In genomic region chr12:52035926-52036325, GRCh38 we compare ENCODE assay signal across 10 cellular contexts. TPM values are rescaled to one million over a fixed set of nuclear protein-coding genes. Genes with fewer than 3 reads are reported as not detected.
DNase-seq lines count a peak whose midpoint lies in the region; ATAC-seq and TF ChIP-seq lines count a peak whose summit lies in the region.
"Had no signal": no experiment of that assay in that cellular context is flagged by ENCODE, and none has a peak within 500 bp of the region (broad histone marks: within the 10 kb centered on the region; RNA-seq: fewer than 3 reads in every experiment).

No MANE protein-coding gene starts in this region.

- peaks cover 0 to 2% (median 0%) of the 10 kb centered on the region in 8 donors for H3K9me3 Mint-ChIP-seq in CD4-positive, alpha-beta memory T cell

- POLR2A ChIA-PET in CD4-positive, alpha-beta memory T cell (lab: Charles Lee; ENCODE audit: partially characterized antibody): interaction anchor here (0.9 to 2.3 kb wide), 5 partner anchors 8 to 34 kb away, joined by 3 to 12 read pairs (median 7); partner anchors contain the start of genes ATG101 and NR4A1

- H3K9me3 ChIP-seq in CD4-positive, alpha-beta memory T cell (ENCODE audit: control insufficient read depth in 1 of 2, low read length in 2 of 2): no peaks in the 10 kb centered on the region
- H3K9me3 ChIP-seq in SK-N-MC (ENCODE audit: low read depth, low read length) (no peaks in the 10 kb centered on the region), gastroesophageal sphincter (no peaks in the 10 kb centered on the region)

- H3K9ac ChIP-seq in SK-N-MC (ENCODE audit: insufficient read length) (no peak overlapping the region), rectal smooth muscle tissue (ENCODE audit: low read length) (no peak overlapping the region)

- no peak for DNase-seq in CD4-positive, alpha-beta memory T cell
- DNase-seq in SK-N-MC (ENCODE audit: low read depth, low spot score): no peak
- no peak for DNase-seq in NCI-H1436 treated with DMSO at 0.1 percent for 48 hours (lab: John Stamatoyannopoulos, UW)
- DNase-seq in NCI-H345 treated with DMSO at 0.1 percent for 48 hours (lab: John Stamatoyannopoulos, UW; ENCODE audit: unreplicated experiment): no peak
- DNase-seq in nucleus accumbens (lab: John Stamatoyannopoulos, UW): no peak

- intact Hi-C loops in CD4-positive, alpha-beta memory T cell (cut with micrococcal nuclease): loop anchor here (1.0 kb wide), 1 partner anchor 11 kb away; no protein-coding TSS in a partner anchor

- CTCF ChIA-PET in CD4-positive, alpha-beta memory T cell (lab: Charles Lee; ENCODE audit: partially characterized antibody): interaction anchor here (0.9 to 11.2 kb wide), 5 partner anchors 7 to 49 kb away, joined by 3 to 89 read pairs (median 3); no protein-coding TSS in a partner anchor

- no CpG with 5 or more reads among the region's 2 CpGs for WGBS in gastroesophageal sphincter (ENCODE audit: low coverage in 1 of 2), 2 donors

- no peak for TF ChIP-seq POLR2A in gastroesophageal sphincter (IDR thresholded peaks at IDR 0.05)

- H3K27ac ChIP-seq in CD4-positive, alpha-beta memory T cell (ENCODE audit: low read depth, low read length): peak overlapping the region; percentile 57
- H3K27ac ChIP-seq in SK-N-MC (peak overlapping the region; percentile 60; the same call in 1 of the 2 replicates), gastroesophageal sphincter (peak overlapping the region; percentile 54 to 98 (median 94)), rectal smooth muscle tissue (ENCODE audit: low read depth, low read length) (peak overlapping the region; percentile 81)

- TF ChIP-seq EP300 in gastroesophageal sphincter (IDR thresholded peaks at IDR 0.05): no peak

- H3K4me1 Mint-ChIP-seq in CD4-positive, alpha-beta memory T cell: peaks cover 13 to 72% (median 32%) of the 10 kb centered on the region in 4 donors

- no peak overlapping the region for H3K4me3 ChIP-seq in CD4-positive, alpha-beta memory T cell (ENCODE audit: low read length in 2 of 2)
- H3K4me3 ChIP-seq in SK-N-MC: no peak overlapping the region
- no peak overlapping the region for H3K4me3 ChIP-seq in gastroesophageal sphincter
- H3K4me3 ChIP-seq in rectal smooth muscle tissue (ENCODE audit: low read length): no peak overlapping the region

- H3K27me3 ChIP-seq in CD4-positive, alpha-beta memory T cell (ENCODE audit: insufficient read depth, low read length): no peaks in the 10 kb centered on the region
- no peaks in the 10 kb centered on the region for H3K27me3 ChIP-seq in gastroesophageal sphincter
- H3K27me3 ChIP-seq in rectal smooth muscle tissue (ENCODE audit: control insufficient read depth, insufficient read depth, low read length): no peaks in the 10 kb centered on the region

- peak overlapping the region; percentile 12 to 85 (median 72) for H3K4me3 Mint-ChIP-seq in CD4-positive, alpha-beta memory T cell

- TF ChIP-seq CTCF in gastroesophageal sphincter (IDR thresholded peaks at IDR 0.05): no peak

- no peaks in the 10 kb centered on the region for H3K27me3 Mint-ChIP-seq in CD4-positive, alpha-beta memory T cell

- peaks cover 31% of the 10 kb centered on the region for H3K4me1 ChIP-seq in CD4-positive, alpha-beta memory T cell (ENCODE audit: insufficient read depth, low read length)
- H3K4me1 ChIP-seq in gastroesophageal sphincter (peaks cover 0 to 70% (median 34%) of the 10 kb centered on the region in 3 donors), rectal smooth muscle tissue (ENCODE audit: control insufficient read depth, insufficient read depth, low read length) (peaks cover 20% of the 10 kb centered on the region)

- peak overlapping the region; percentile 85 to 94 (median 93) for H3K27ac Mint-ChIP-seq in CD4-positive, alpha-beta memory T cell

- ATAC-seq in gastroesophageal sphincter: no peak
- ATAC-seq in GM19324 (IDR thresholded peaks at IDR 0.05; ENCODE audit: low FRiP score, unreplicated experiment): no peak

- H3K36me3 Mint-ChIP-seq in CD4-positive, alpha-beta memory T cell: no peaks in the 10 kb centered on the region

- H3K36me3 ChIP-seq in CD4-positive, alpha-beta memory T cell (ENCODE audit: insufficient read depth, low read length): no peaks in the 10 kb centered on the region
- H3K36me3 ChIP-seq in SK-N-MC (ENCODE audit: insufficient read depth, low read length) (no peaks in the 10 kb centered on the region), gastroesophageal sphincter (no peaks in the 10 kb centered on the region), rectal smooth muscle tissue (ENCODE audit: control insufficient read depth, insufficient read depth, low read length) (no peaks in the 10 kb centered on the region)

RNA-seq across cellular contexts. Expression of gene NR4A1, which starts 15.3 kb away (rescaled TPM):
- total RNA-seq in CD4-positive, alpha-beta memory T cell: 1 to 10 TPM; 1.1 to 1.3 TPM
- polyA plus RNA-seq in CD4-positive, alpha-beta memory T cell: 1 to 10 TPM; 1.2 to 1.3 TPM
- total RNA-seq in gastroesophageal sphincter: 10 to 100 TPM; 29.9 to 67.2 (median 35.2) TPM

RNA-seq across cellular contexts. Expression of gene TAMALIN, which starts 29.2 kb away (rescaled TPM):
- total RNA-seq in CD4-positive, alpha-beta memory T cell: 10 to 100 TPM; 30.5 to 31.7 TPM
- 1 to 10 TPM; 1.2 to 5.3 TPM for polyA plus RNA-seq in CD4-positive, alpha-beta memory T cell
- 10 to 100 TPM; 11.8 to 18.0 (median 16.1) TPM for total RNA-seq in gastroesophageal sphincter

RNA-seq across cellular contexts. Expression of gene ATG101, which starts 33.9 kb away (rescaled TPM):
- 10 to 100 TPM; 24.4 to 27.0 TPM for total RNA-seq in CD4-positive, alpha-beta memory T cell
- 10 to 100 TPM; 22.2 to 27.1 TPM for polyA plus RNA-seq in CD4-positive, alpha-beta memory T cell
- total RNA-seq in gastroesophageal sphincter: 10 to 100 TPM; 36.7 to 60.2 (median 52.6) TPM

RNA-seq across cellular contexts. Expression of gene SMIM41, which starts 43.6 kb away (rescaled TPM):
- not detected for total RNA-seq in CD4-positive, alpha-beta memory T cell
- not detected for polyA plus RNA-seq in CD4-positive, alpha-beta memory T cell
- 10 to 100 TPM in 1 of 4 donors, 1 to 10 TPM in 3; 4.0 to 12.8 (median 4.6) TPM for total RNA-seq in gastroesophageal sphincter
- total RNA-seq: activated CD8-positive, alpha-beta memory T cell treated with anti-CD3 and anti-CD28 coated beads for 36 hours; M059J had no signal

Comparison
In these comparisons a context has a peak if more than half of its experiments do, and no peak if none do; other contexts are left out.
1. RNA of gene NR4A1, which starts 15.3 kb away (total RNA-seq): 29.9 to 67.2 TPM in gastroesophageal sphincter; 1.1 to 1.3 TPM in CD4-positive, alpha-beta memory T cell; every median in the first group is over 10 times any median in the second.
2. Peak in every context shown above with its lines, with median percentiles within 50 percentile points of each other: H3K27ac ChIP-seq.